8 cellular contexts compared by ENCODE assay signal in genomic region chr9:75891277-75892167, GRCh38. TPM values are rescaled to one million over a fixed set of nuclear protein-coding genes. Genes with fewer than 3 reads are reported as not detected.
DNase-seq lines count a peak whose midpoint lies in the region; ATAC-seq and TF ChIP-seq lines count a peak whose summit lies in the region.

No MANE protein-coding gene starts in this region.

- peak overlapping the region; percentile 72 for H3K27ac Mint-ChIP-seq in activated CD4-positive, alpha-beta T cell treated with anti-CD3 and anti-CD28 coated beads, Interleukin-2, amount 10 ng/mL, durations not matched to agents 7 days and 5 days
- H3K27ac Mint-ChIP-seq in endodermal cell = no peak overlapping the region
- H3K27ac Mint-ChIP-seq in stimulated activated naive CD8-positive, alpha-beta T cell treated with anti-CD3 and anti-CD28 coated beads, Interleukin-15, amount 100 ng/mL, for 72 hours = peak overlapping the region; percentile 86 to 94

- DNase-seq in SK-N-SH = peak; percentile 32
- peak; percentile 46 for DNase-seq in activated CD4-positive, alpha-beta T cell treated with anti-CD3 and anti-CD28 coated beads, Interleukin-2, amount 10 ng/mL, durations not matched to agents 7 days and 5 days
- DNase-seq in endodermal cell = peak; percentile 69
- DNase-seq in stimulated activated naive CD8-positive, alpha-beta T cell treated with anti-CD3 and anti-CD28 coated beads, Interleukin-15, amount 100 ng/mL, for 72 hours = peak in 1 of 2 donors; percentile 66
- no peak for DNase-seq in SIG-M5 treated with dmso at 0.1 percent for 504 hours (lab: John Stamatoyannopoulos, UW; ENCODE audit: unreplicated experiment)
- DNase-seq in ureter (ENCODE audit: low spot score) = no peak

- H3K27me3 ChIP-seq in SK-N-SH (ENCODE audit: insufficient read depth) = peaks cover 37% of the 10 kb centered on the region
- H3K27me3 ChIP-seq in endodermal cell (ENCODE audit: control insufficient read depth, insufficient read depth, low read length, poor library complexity, severe bottlenecking) = peaks cover 81% of the 10 kb centered on the region

- no peaks in the 10 kb centered on the region for H3K9me3 Mint-ChIP-seq in activated CD4-positive, alpha-beta T cell treated with anti-CD3 and anti-CD28 coated beads, Interleukin-2, amount 10 ng/mL, durations not matched to agents 7 days and 5 days
- H3K9me3 Mint-ChIP-seq in endodermal cell = no peaks in the 10 kb centered on the region
- H3K9me3 Mint-ChIP-seq in stimulated activated naive CD8-positive, alpha-beta T cell treated with anti-CD3 and anti-CD28 coated beads, Interleukin-15, amount 100 ng/mL, for 72 hours = no peaks in the 10 kb centered on the region

- H3F3A ChIP-seq in SK-N-SH (replicated peaks; ENCODE audit: insufficient read depth) = no peaks in the 10 kb centered on the region

- TF ChIP-seq RAD21 in SK-N-SH (IDR thresholded peaks at IDR 0.05; ENCODE audit: low read length) = no peak

- H3K9ac ChIP-seq in SK-N-SH (no peak overlapping the region), endodermal cell (ENCODE audit: extremely low read depth, low read length, poor library complexity, severe bottlenecking) (peak overlapping the region; percentile 34)

- H4K20me1 ChIP-seq in SK-N-SH (ENCODE audit: insufficient read depth) = no peaks in the 10 kb centered on the region

- TF ChIP-seq CTCF in SK-N-SH (IDR thresholded peaks at IDR 0.05) = no peak
- no peak for TF ChIP-seq CTCF in endodermal cell (conservative IDR thresholded peaks at IDR 0.05)

- no peaks in the 10 kb centered on the region for H3K36me3 Mint-ChIP-seq in activated CD4-positive, alpha-beta T cell treated with anti-CD3 and anti-CD28 coated beads, Interleukin-2, amount 10 ng/mL, durations not matched to agents 7 days and 5 days (ENCODE audit: low read depth)
- H3K36me3 Mint-ChIP-seq in endodermal cell (ENCODE audit: low read depth) = no peaks in the 10 kb centered on the region

- H3K9me3 ChIP-seq in SK-N-SH = no peaks in the 10 kb centered on the region
- H3K9me3 ChIP-seq in endodermal cell (ENCODE audit: control insufficient read depth, low read length) = no peaks in the 10 kb centered on the region
- no peaks in the 10 kb centered on the region for H3K9me3 ChIP-seq in mesodermal cell (ENCODE audit: control insufficient read depth, low read length)

- POLR2A ChIA-PET in SK-N-SH (lab: Yijun Ruan, JAX) = no interaction called here
- POLR2A ChIA-PET in activated CD4-positive, alpha-beta T cell treated with anti-CD3 and anti-CD28 coated beads, Interleukin-2, amount 10 ng/mL, durations not matched to agents 7 days and 5 days (lab: Charles Lee) = no interaction called here

- H3K36me3 ChIP-seq in SK-N-SH (replicated peaks in 1 of 2; ENCODE audit: control insufficient read depth in 1 of 2, insufficient read depth in 2 of 2, low read length in 1 of 2) = no peaks in the 10 kb centered on the region
- no peaks in the 10 kb centered on the region for H3K36me3 ChIP-seq in endodermal cell (ENCODE audit: control insufficient read depth, insufficient read depth, low read length)
- no peaks in the 10 kb centered on the region for H3K36me3 ChIP-seq in mesodermal cell (ENCODE audit: control insufficient read depth, insufficient read depth, low read length)

- H3K9me2 ChIP-seq in SK-N-SH = no peaks in the 10 kb centered on the region

- peak overlapping the region; percentile 99 for H3K4me2 ChIP-seq in SK-N-SH

- no peaks in the 10 kb centered on the region; a peak in 1 of 4 replicates for H3K4me1 ChIP-seq in SK-N-SH (ENCODE audit: control insufficient read depth in 1 of 2, insufficient read depth in 2 of 2, low read depth in 1 of 2, low read length in 1 of 2)
- H3K4me1 ChIP-seq in endodermal cell (ENCODE audit: control insufficient read depth, insufficient read depth, low read length) = no peaks in the 10 kb centered on the region
- H3K4me1 ChIP-seq in mesodermal cell (ENCODE audit: control insufficient read depth, insufficient read depth, low read length, poor library complexity, severe bottlenecking) = peaks cover 27% of the 10 kb centered on the region

- H3K4me3 Mint-ChIP-seq in activated CD4-positive, alpha-beta T cell treated with anti-CD3 and anti-CD28 coated beads, Interleukin-2, amount 10 ng/mL, durations not matched to agents 7 days and 5 days = peak overlapping the region; percentile 84
- peak overlapping the region; percentile 71 for H3K4me3 Mint-ChIP-seq in endodermal cell
- H3K4me3 Mint-ChIP-seq in stimulated activated naive CD8-positive, alpha-beta T cell treated with anti-CD3 and anti-CD28 coated beads, Interleukin-15, amount 100 ng/mL, for 72 hours = peak overlapping the region; percentile 99

- ATAC-seq in SK-N-SH treated with all-trans-retinoic acid at 6 μM for 48 hours = no peak
- peak; percentile 61 for ATAC-seq in stimulated activated naive CD8-positive, alpha-beta T cell treated with anti-CD3 and anti-CD28 coated beads, Interleukin-15, amount 100 ng/mL, for 72 hours

- WGBS in SK-N-SH (ENCODE audit: low lambda C conversion rate) = 3% methylated on average over 38 of the region's 56 CpGs
- WGBS in endodermal cell (ENCODE audit: insufficient coverage in 1 of 2, insufficient read length in 1 of 2), 2 experiments = 0% methylated on average over 6 to 56 of the region's 56 CpGs
- 1% methylated on average over 36 to 48 of the region's 56 CpGs for WGBS in mesodermal cell (ENCODE audit: insufficient coverage in 2 of 2), 2 experiments

- H2AFZ ChIP-seq in SK-N-SH (ENCODE audit: low read depth) = peak overlapping the region; percentile 96; the same call in 1 of the 2 replicates

- no peak for TF ChIP-seq EP300 in SK-N-SH (IDR thresholded peaks at IDR 0.05; ENCODE audit: borderline replicate concordance in 1 of 2, low read depth in 1 of 2, low read length in 1 of 2)

- H3K4me3 ChIP-seq in SK-N-SH (ENCODE audit: low read depth in 2 of 2, low read length in 1 of 2) = peak overlapping the region; percentile 54 to 85; a peak in 2 of 4 replicates
- H3K4me3 ChIP-seq in endodermal cell (ENCODE audit: low read length) = peak overlapping the region; percentile 90
- peak overlapping the region; percentile 76 for H3K4me3 ChIP-seq in mesodermal cell (ENCODE audit: extremely low read depth, insufficient read depth, low read length, poor library complexity, severe bottlenecking)

- H3K27me3 Mint-ChIP-seq in activated CD4-positive, alpha-beta T cell treated with anti-CD3 and anti-CD28 coated beads, Interleukin-2, amount 10 ng/mL, durations not matched to agents 7 days and 5 days = peaks cover 32% of the 10 kb centered on the region
- peaks cover 87% of the 10 kb centered on the region for H3K27me3 Mint-ChIP-seq in endodermal cell (ENCODE audit: insufficient read depth)
- H3K27me3 Mint-ChIP-seq in stimulated activated naive CD8-positive, alpha-beta T cell treated with anti-CD3 and anti-CD28 coated beads, Interleukin-15, amount 100 ng/mL, for 72 hours = no peaks in the 10 kb centered on the region

- H3K27ac ChIP-seq in SK-N-SH (ENCODE audit: low read depth in 2 of 2, low read length in 1 of 2) (no peak overlapping the region), endodermal cell (ENCODE audit: low read depth, low read length) (no peak overlapping the region), mesodermal cell (ENCODE audit: low read depth, low read length, severe bottlenecking) (no peak overlapping the region)

- H3K79me2 ChIP-seq in SK-N-SH (ENCODE audit: insufficient read depth) = no peaks in the 10 kb centered on the region

- CTCF ChIA-PET in SK-N-SH (lab: Yijun Ruan, JAX) = interaction anchor here (0.9 kb wide), 1 partner anchor 305 kb away, joined by 3 read pairs; no protein-coding TSS in a partner anchor
- CTCF ChIA-PET in activated CD4-positive, alpha-beta T cell treated with anti-CD3 and anti-CD28 coated beads, Interleukin-2, amount 10 ng/mL, durations not matched to agents 7 days and 5 days (lab: Charles Lee) = no interaction called here

- peaks cover 33% of the 10 kb centered on the region for H3K4me1 Mint-ChIP-seq in activated CD4-positive, alpha-beta T cell treated with anti-CD3 and anti-CD28 coated beads, Interleukin-2, amount 10 ng/mL, durations not matched to agents 7 days and 5 days
- peaks cover 13% of the 10 kb centered on the region for H3K4me1 Mint-ChIP-seq in endodermal cell
- peaks cover 57% of the 10 kb centered on the region for H3K4me1 Mint-ChIP-seq in stimulated activated naive CD8-positive, alpha-beta T cell treated with anti-CD3 and anti-CD28 coated beads, Interleukin-15, amount 100 ng/mL, for 72 hours

TF ChIP-seq in SK-N-SH, 30 proteins besides CTCF, POLR2A, EP300 and RAD21 (continues in another document):
- TF ChIP-seq POLR2AphosphoS5 (IDR thresholded peaks at IDR 0.05; ENCODE audit: low read depth, low read length) = no peak
- no peak for TF ChIP-seq JUND (IDR thresholded peaks at IDR 0.05)
- no peak for TF ChIP-seq NRF1 (IDR thresholded peaks at IDR 0.05; ENCODE audit: low read depth, low read length)
- no peak for TF ChIP-seq SIN3A (IDR thresholded peaks at IDR 0.05; ENCODE audit: borderline replicate concordance, low read depth, low read length)

TF ChIP-seq in SK-N-SH treated with all-trans-retinoic acid at 6 μM for 48 hours, 23 proteins besides CTCF, POLR2A, EP300 and RAD21 (continues in another document):
- TF ChIP-seq ZNF565 (CRISPR knock-in tag; conservative IDR thresholded peaks at IDR 0.05; ENCODE audit: low read depth) = no peak
- no peak for TF ChIP-seq ZNF70 (CRISPR knock-in tag; IDR thresholded peaks at IDR 0.05)
- TF ChIP-seq ISL1 (CRISPR knock-in tag; IDR thresholded peaks at IDR 0.05) = no peak
- no peak for TF ChIP-seq CSRNP3 (CRISPR knock-in tag; IDR thresholded peaks at IDR 0.05)
- no peak for TF ChIP-seq CSDC2 (CRISPR knock-in tag; IDR thresholded peaks at IDR 0.05)
- TF ChIP-seq ZFP3 (CRISPR knock-in tag; IDR thresholded peaks at IDR 0.05) = no peak

RNA-seq across cellular contexts. Expression of gene PCSK5, which starts 1.0 kb away (rescaled TPM):
- polyA plus RNA-seq in SK-N-SH (2012; rRNA removed) = 0.03 and 0.08 TPM in 2 replicates
- polyA plus RNA-seq in SK-N-SH (2012; cell fraction: cytosol; rRNA removed) = 0.04 and 0.10 TPM in 2 replicates
- 0.07 and 0.19 TPM in 2 replicates for polyA plus RNA-seq in SK-N-SH (2012; cell fraction: nucleus; rRNA removed)
- total RNA-seq in activated CD4-positive, alpha-beta T cell treated with anti-CD3 and anti-CD28 coated beads, Interleukin-2, amount 10 ng/mL, durations not matched to agents 7 days and 5 days = 1 to 10 TPM; 3.9 to 4.3 TPM
- total RNA-seq in endodermal cell (1 to 10 TPM; 2.5 to 3.5 TPM), ureter (13.8 TPM)
- polyA plus RNA-seq in endodermal cell (2013, experiment 1 of 2) = 5.4 TPM
- polyA plus RNA-seq in endodermal cell (2013, experiment 2 of 2) = 4.8 TPM
- 11.6 TPM for polyA plus RNA-seq in mesodermal cell (2013, experiment 1 of 2)
- 9.9 TPM for polyA plus RNA-seq in mesodermal cell (2013, experiment 2 of 2)

Comparison
In these comparisons a context has a peak if more than half of its experiments do, and no peak if none do; other contexts are left out.
1. DNase-seq: peak in SK-N-SH (single experiment), activated CD4-positive, alpha-beta T cell treated with anti-CD3 and anti-CD28 coated beads, Interleukin-2, amount 10 ng/mL, durations not matched to agents 7 days and 5 days (single experiment) and endodermal cell (single experiment); none in SIG-M5 treated with dmso at 0.1 percent for 504 hours (single experiment) and ureter (single experiment).
2. Peak in every context shown above with its lines, with median percentiles within 50 percentile points of each other: H3K4me3 ChIP-seq and H3K4me3 Mint-ChIP-seq.